In genomic region chr19:4589579-4590410, GRCh38 we compare ENCODE assay signal across 10 cellular contexts. TPM values are rescaled to one million over a fixed set of nuclear protein-coding genes. Genes with fewer than 3 reads are reported as not detected.
A peak's percentile ranks its signal among the peaks of the same experiment; 100 is the strongest.
DNase-seq lines count a peak whose midpoint lies in the region; ATAC-seq and TF ChIP-seq lines count a peak whose summit lies in the region.
"Had no signal": no experiment of that assay in that cellular context is flagged by ENCODE, and none has a peak within 500 bp of the region (broad histone marks: within the 10 kb centered on the region; RNA-seq: fewer than 3 reads in every experiment).

No MANE protein-coding gene starts in this region.

- H3K27me3 Mint-ChIP-seq in brain: peaks cover 12% of the 10 kb centered on the region
- H3K27me3 Mint-ChIP-seq in naive B cell: peaks cover 39 to 72% (median 58%) of the 10 kb centered on the region in 3 donors

- H3K36me3 Mint-ChIP-seq in brain (no peaks in the 10 kb centered on the region), naive B cell (no peaks in the 10 kb centered on the region)

- ATAC-seq in naive B cell (ENCODE audit: low read depth in 2 of 2) (peak; percentile 53 to 64), GM21619 (IDR thresholded peaks at IDR 0.05; ENCODE audit: unreplicated experiment) (no peak), GM18519 (IDR thresholded peaks at IDR 0.05; ENCODE audit: low FRiP score, unreplicated experiment) (no peak)
- ATAC-seq: sciatic nerve had no signal

- H3K4me3 Mint-ChIP-seq in brain: no peak overlapping the region
- H3K4me3 Mint-ChIP-seq in naive B cell: peak overlapping the region in 1 of 8 donors; percentile 9

- DNase-seq in ELR (ENCODE audit: low read depth) (peak; percentile 42), LNCaP clone FGC (ENCODE audit: low read depth) (no peak), naive B cell (no peak), NCI-H2227 (lab: John Stamatoyannopoulos, UW; ENCODE audit: unreplicated experiment) (no peak), iPS-NIHi7 (ENCODE audit: extremely low spot score) (no peak)

- H3K4me3 ChIP-seq in LNCaP clone FGC (ENCODE audit: low read depth, low read length): no peak overlapping the region
- H3K4me3 ChIP-seq: SK-N-MC had no signal

- TF ChIP-seq CTCF in LNCaP clone FGC (IDR thresholded peaks at IDR 0.05; ENCODE audit: control insufficient read depth, extremely low read depth, insufficient read depth) (peak; percentile 27; the same call in 1 of the 2 replicates), brain (conservative IDR thresholded peaks at IDR 0.05) (peak; percentile 23 to 38)

- H3K4me1 Mint-ChIP-seq in brain (peaks cover 31% of the 10 kb centered on the region), naive B cell (peaks cover 0 to 12% (median 6%) of the 10 kb centered on the region in 3 donors)

- peaks cover 0 to 14% (median 0%) of the 10 kb centered on the region in 5 experiments for H3K9me3 Mint-ChIP-seq in brain
- no peaks in the 10 kb centered on the region for H3K9me3 Mint-ChIP-seq in naive B cell

- H3K27ac Mint-ChIP-seq in brain (peak overlapping the region in 1 of 5 experiments; percentile 80), naive B cell (peak overlapping the region in 1 of 6 donors; percentile 56)

RNA-seq across cellular contexts. Expression of gene SEMA6B, which starts 30.3 kb away (rescaled TPM):
- polyA plus RNA-seq in brain (ENCODE audit: insufficient read depth, low read depth, low replicate concordance) (39.1 TPM), naive B cell (ENCODE audit: low read depth in 6 of 6) (not detected)

RNA-seq across cellular contexts. Expression of gene TNFAIP8L1, which starts 49.5 kb away (rescaled TPM):
- 38.6 TPM for polyA plus RNA-seq in brain (ENCODE audit: insufficient read depth, low read depth, low replicate concordance)
- polyA plus RNA-seq in naive B cell (ENCODE audit: low read depth in 6 of 6): 10 to 100 TPM in 1 of 6 donors, 1 to 10 TPM in 5; 4.7 to 14.2 (median 8.0) TPM

RNA-seq across cellular contexts. Expression of gene LRG1, which starts 50.0 kb away (rescaled TPM):
- 0.14 TPM for polyA plus RNA-seq in brain (ENCODE audit: insufficient read depth, low read depth, low replicate concordance)
- under 1 TPM in 3 of 6 donors, not detected in 3; 0.12 to 0.58 (median 0.25) TPM for polyA plus RNA-seq in naive B cell (ENCODE audit: low read depth in 6 of 6)

RNA-seq across cellular contexts. Expression of gene PLIN5, which starts 54.8 kb away (rescaled TPM):
- polyA plus RNA-seq in brain (ENCODE audit: insufficient read depth, low read depth, low replicate concordance) (1.5 TPM), naive B cell (ENCODE audit: low read depth in 6 of 6) (under 1 TPM in 1 of 6 donors, not detected in 5; 0.52 TPM)

Comparison
In these comparisons a context has a peak if more than half of its experiments do, and no peak if none do; other contexts are left out.
1. ATAC-seq: peak in naive B cell (2 of 2); none in GM21619 (single experiment) and GM18519 (single experiment).
2. RNA of gene SEMA6B, which starts 30.3 kb away (polyA plus RNA-seq): 39.1 TPM in brain (single experiment); not detected in naive B cell; every median in the first group is over 10 times any median in the second.